ENCODE assay signal across 8 cellular contexts in genomic region chrX:74421181-74422028, GRCh38. TPM values are rescaled to one million over a fixed set of nuclear protein-coding genes. Genes with fewer than 3 reads are reported as not detected.
A peak's percentile ranks its signal among the peaks of the same experiment; 100 is the strongest.
DNase-seq lines count a peak whose midpoint lies in the region; ATAC-seq and TF ChIP-seq lines count a peak whose summit lies in the region.

SLC16A2 (plus strand) TSS chrX:74421493; CDS start chrX:74421638, 145 bp downstream.

- peak within 1 kb of the TSS; percentile 47; the same call in 1 of the 2 replicates for H2AFZ ChIP-seq in GM23338
- H2AFZ ChIP-seq in PC-9 = peak within 1 kb of the TSS; percentile 86
- peak within 1 kb of the TSS; percentile 69 for H2AFZ ChIP-seq in neural progenitor cell (replicated peaks)

- H3F3A ChIP-seq in GM23338 (replicated peaks; ENCODE audit: low read depth) (no peaks in the 10 kb centered on the region), PC-9 (ENCODE audit: insufficient read depth, low read depth) (no peaks in the 10 kb centered on the region), neural progenitor cell (ENCODE audit: low read depth) (peaks cover 39% of the 10 kb centered on the region)

- POLR2A ChIA-PET in PC-9 (lab: Charles Lee; ENCODE audit: unreplicated experiment) = no interaction called here
- POLR2A ChIA-PET in activated naive CD8-positive, alpha-beta T cell treated with anti-CD3 and anti-CD28 coated beads, Interleukin-2, amount 10 ng/mL, durations not matched to agents 7 days and 5 days (lab: Charles Lee) = no interaction called here

- H3K4me1 ChIP-seq in GM23338 (ENCODE audit: insufficient read depth) (0 out of 2 replicates have a peak, but pooled peaks cover 3% of the 10 kb centered on the region), PC-9 (replicated peaks; ENCODE audit: insufficient read depth) (0 out of 2 replicates have a peak, but pooled peaks cover 5% of the 10 kb centered on the region), neural progenitor cell (peaks cover 5% of the 10 kb centered on the region)

- no peaks in the 10 kb centered on the region for H3K79me2 ChIP-seq in GM23338 (replicated peaks; ENCODE audit: insufficient read depth)
- H3K79me2 ChIP-seq in PC-9 (ENCODE audit: low read depth) = no peaks in the 10 kb centered on the region
- H3K79me2 ChIP-seq in neural progenitor cell (ENCODE audit: low read depth) = peaks cover 10% of the 10 kb centered on the region

- H3K4me3 ChIP-seq in GM23338 (peak within 1 kb of the TSS; percentile 67), PC-9 (peak within 1 kb of the TSS; percentile 66), neural progenitor cell (peak within 1 kb of the TSS; percentile 68)

- peaks cover 16% of the 10 kb centered on the region for H3K27me3 Mint-ChIP-seq in GM23338 (ENCODE audit: insufficient read depth, low read depth, poor library complexity)
- peaks cover 31% of the 10 kb centered on the region for H3K27me3 Mint-ChIP-seq in activated naive CD8-positive, alpha-beta T cell treated with anti-CD3 and anti-CD28 coated beads, Interleukin-2, amount 10 ng/mL, durations not matched to agents 7 days and 5 days
- H3K27me3 Mint-ChIP-seq in neural progenitor cell (ENCODE audit: insufficient read depth, low read depth) = peaks cover 3% of the 10 kb centered on the region

- TF ChIP-seq CTCF in AG09319 (IDR thresholded peaks at IDR 0.05; ENCODE audit: low read depth, low read length) = no peak
- no peak for TF ChIP-seq CTCF in GM23338 (conservative IDR thresholded peaks at IDR 0.05; ENCODE audit: low read depth in 2 of 2)
- TF ChIP-seq CTCF in PC-9 (conservative IDR thresholded peaks at IDR 0.05) = no peak
- TF ChIP-seq CTCF in neural progenitor cell (IDR thresholded peaks at IDR 0.05) = no peak

- H3K27ac ChIP-seq in GM23338 (ENCODE audit: low read depth) (no peak within 1 kb of the TSS), PC-9 (no peak within 1 kb of the TSS), neural progenitor cell (no peak within 1 kb of the TSS)

- peaks cover 7% of the 10 kb centered on the region; the same call in 1 of the 2 replicates for H3K27me3 ChIP-seq in GM23338 (ENCODE audit: insufficient read depth)
- no peaks in the 10 kb centered on the region for H3K27me3 ChIP-seq in PC-9 (ENCODE audit: insufficient read depth, low read depth)
- no peaks in the 10 kb centered on the region for H3K27me3 ChIP-seq in neural progenitor cell

- H3K4me2 ChIP-seq in GM23338 (peak within 1 kb of the TSS; percentile 86), PC-9 (peak within 1 kb of the TSS; percentile 92), neural progenitor cell (peak within 1 kb of the TSS; percentile 90)

- H3K9ac ChIP-seq in neural progenitor cell = no peak within 1 kb of the TSS

- DNase-seq in AG09319 (ENCODE audit: extremely low read depth, low read depth) (peak; percentile 72), GM23338 (ENCODE audit: low spot score) (peak; percentile 60), PC-9 (peak in 1 of 2 experiments; percentile 1), glomerular visceral epithelial cell (ENCODE audit: extremely low spot score) (peak; percentile 83), neural progenitor cell (ENCODE audit: low spot score) (peak; percentile 83), ureter (ENCODE audit: low spot score) (peak; percentile 73), GF-D8 (lab: John Stamatoyannopoulos, UW) (no peak)
- DNase-seq in activated naive CD8-positive, alpha-beta T cell treated with anti-CD3 and anti-CD28 coated beads, Interleukin-2, amount 10 ng/mL, durations not matched to agents 7 days and 5 days = peak; percentile 42

- H3K36me3 Mint-ChIP-seq in GM23338 (ENCODE audit: low read depth) = no peaks in the 10 kb centered on the region
- H3K36me3 Mint-ChIP-seq in activated naive CD8-positive, alpha-beta T cell treated with anti-CD3 and anti-CD28 coated beads, Interleukin-2, amount 10 ng/mL, durations not matched to agents 7 days and 5 days = no peaks in the 10 kb centered on the region
- H3K36me3 Mint-ChIP-seq in neural progenitor cell = peaks cover 6% of the 10 kb centered on the region

- H3K9me3 Mint-ChIP-seq in GM23338 (no peaks in the 10 kb centered on the region), neural progenitor cell (peaks cover 4% of the 10 kb centered on the region)
- no peaks in the 10 kb centered on the region for H3K9me3 Mint-ChIP-seq in activated naive CD8-positive, alpha-beta T cell treated with anti-CD3 and anti-CD28 coated beads, Interleukin-2, amount 10 ng/mL, durations not matched to agents 7 days and 5 days

- intact Hi-C loops in PC-9 (cut with micrococcal nuclease; ENCODE audit: unreplicated experiment) = no loop called here

- no TSS peak for BruUV-seq in PC-9 (replicated peaks; lab: Mats Ljungman, UMichigan)

- CTCF ChIA-PET in PC-9 (lab: Charles Lee) = no interaction called here

- no peaks in the 10 kb centered on the region for H4K20me1 ChIP-seq in GM23338 (replicated peaks; ENCODE audit: insufficient read depth)
- H4K20me1 ChIP-seq in PC-9 (ENCODE audit: insufficient read depth) = no peaks in the 10 kb centered on the region
- H4K20me1 ChIP-seq in neural progenitor cell (ENCODE audit: low read depth) = no peaks in the 10 kb centered on the region

- peaks cover 10% of the 10 kb centered on the region; the same call in 2 of the 3 replicates for H3K4me1 Mint-ChIP-seq in GM23338
- H3K4me1 Mint-ChIP-seq in activated naive CD8-positive, alpha-beta T cell treated with anti-CD3 and anti-CD28 coated beads, Interleukin-2, amount 10 ng/mL, durations not matched to agents 7 days and 5 days = peaks cover 3% of the 10 kb centered on the region
- H3K4me1 Mint-ChIP-seq in neural progenitor cell = peaks cover 25% of the 10 kb centered on the region

- no peaks in the 10 kb centered on the region for H3K9me2 ChIP-seq in GM23338 (ENCODE audit: insufficient read depth)
- H3K9me2 ChIP-seq in PC-9 (ENCODE audit: insufficient read depth) = no peaks in the 10 kb centered on the region

- H3K9me3 ChIP-seq in PC-9 (ENCODE audit: insufficient read depth, low read depth) = no peaks in the 10 kb centered on the region
- H3K9me3 ChIP-seq in neural progenitor cell (ENCODE audit: low read depth) = no peaks in the 10 kb centered on the region

- peak; percentile 12 for ATAC-seq in GM23338
- ATAC-seq in activated naive CD8-positive, alpha-beta T cell treated with anti-CD3 and anti-CD28 coated beads, Interleukin-2, amount 10 ng/mL, durations not matched to agents 7 days and 5 days (ENCODE audit: low read depth) = peak; percentile 44

- H3K4me3 Mint-ChIP-seq in GM23338 (peak within 1 kb of the TSS; percentile 85), neural progenitor cell (peak within 1 kb of the TSS; percentile 93)
- peak within 1 kb of the TSS; percentile 81 for H3K4me3 Mint-ChIP-seq in activated naive CD8-positive, alpha-beta T cell treated with anti-CD3 and anti-CD28 coated beads, Interleukin-2, amount 10 ng/mL, durations not matched to agents 7 days and 5 days

- no peak within 1 kb of the TSS for H3K27ac Mint-ChIP-seq in GM23338
- H3K27ac Mint-ChIP-seq in activated naive CD8-positive, alpha-beta T cell treated with anti-CD3 and anti-CD28 coated beads, Interleukin-2, amount 10 ng/mL, durations not matched to agents 7 days and 5 days = no peak within 1 kb of the TSS
- H3K27ac Mint-ChIP-seq in neural progenitor cell = peak within 1 kb of the TSS; percentile 97

- H3K36me3 ChIP-seq in GM23338 (ENCODE audit: insufficient read depth) = no peaks in the 10 kb centered on the region
- H3K36me3 ChIP-seq in PC-9 (ENCODE audit: low read depth) = no peaks in the 10 kb centered on the region
- H3K36me3 ChIP-seq in neural progenitor cell = no peaks in the 10 kb centered on the region

TF ChIP-seq in GM23338, 12 proteins besides CTCF, POLR2A, EP300 and RAD21 (continues in another document):
- TF ChIP-seq POLR2AphosphoS5 (IDR thresholded peaks at IDR 0.05; ENCODE audit: low read depth) = no peak
- TF ChIP-seq REST (IDR thresholded peaks at IDR 0.05; ENCODE audit: unreplicated experiment) = no peak
- no peak for TF ChIP-seq ZNF114 (CRISPR knock-in tag; IDR thresholded peaks at IDR 0.05)
- TF ChIP-seq ZNF331 (CRISPR knock-in tag; IDR thresholded peaks at IDR 0.05; ENCODE audit: low read depth) = no peak
- no peak for TF ChIP-seq ETS1 (IDR thresholded peaks at IDR 0.05)

RNA-seq across cellular contexts. Expression of gene SLC16A2, which starts in this region (rescaled TPM):
- total RNA-seq in GM23338 (2014; rRNA removed; shearing (Covaris generic)) = 22.0 and 27.9 TPM in 2 replicates
- 11.1 and 12.3 TPM in 2 replicates for polyA plus RNA-seq in GM23338 (2016; fragmentation: Nextera tagmentation; extraction: Ambion mirVana)
- total RNA-seq in PC-9 (2021) (not detected in 2 replicates), neural progenitor cell (ENCODE audit: low replicate concordance) (12.6 and 20.6 TPM in 2 replicates), ureter (6.8 TPM)
- under 1 TPM; 0.06 to 0.11 TPM for total RNA-seq in activated naive CD8-positive, alpha-beta T cell treated with anti-CD3 and anti-CD28 coated beads, Interleukin-2, amount 10 ng/mL, durations not matched to agents 7 days and 5 days

Comparison
In these comparisons a context has a peak if more than half of its experiments do, and no peak if none do; other contexts are left out.
1. Peak in DNase-seq and ATAC-seq in activated naive CD8-positive, alpha-beta T cell treated with anti-CD3 and anti-CD28 coated beads, Interleukin-2, amount 10 ng/mL, durations not matched to agents 7 days and 5 days; RNA of the gene not detected or under 1 TPM.